1 cellular context compared by ENCODE assay signal in the genomic region with DNA sequence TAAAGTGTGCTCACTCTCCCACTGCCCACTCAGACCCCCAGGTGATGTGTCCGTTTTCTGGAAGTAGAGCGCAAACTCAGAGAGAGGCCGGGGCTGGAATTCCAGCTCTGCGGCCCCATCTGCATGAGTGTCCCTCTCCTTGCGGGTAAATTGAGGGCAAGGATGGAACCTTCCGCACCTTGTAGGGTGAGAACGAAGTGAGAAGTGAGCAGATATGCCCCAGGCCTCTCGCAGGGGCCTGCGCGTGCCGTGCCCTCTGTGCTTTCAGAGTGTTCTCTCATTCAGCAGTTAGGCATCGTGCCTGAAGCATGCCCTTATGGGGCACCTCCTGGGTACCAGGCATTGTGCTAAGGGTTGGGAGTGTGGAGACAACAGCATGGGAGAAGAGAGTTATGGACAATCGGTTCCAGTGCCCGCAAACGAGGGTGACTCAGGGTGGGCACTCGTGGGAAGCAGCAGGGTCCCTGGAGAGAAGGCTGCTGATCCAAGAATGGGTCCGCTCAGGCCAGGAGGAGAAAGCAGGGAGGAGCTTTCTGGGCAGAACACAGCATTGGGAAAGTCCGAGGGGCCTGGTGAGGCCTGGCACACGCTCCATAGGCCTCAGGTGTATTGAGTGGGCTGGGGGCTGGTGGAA.
TF ChIP-seq lines count a peak whose summit lies in the region.

No MANE protein-coding gene starts in this region.

TF ChIP-seq in K562, 482 proteins besides CTCF, POLR2A, EP300 and RAD21:
- no peak for TF ChIP-seq SREBF1 (IDR thresholded peaks at IDR 0.05; ENCODE audit: borderline replicate concordance, low read depth, low read length)
- peak; percentile 40; the same call in 1 of the 2 replicates for TF ChIP-seq ZFX (CRISPR knock-in tag; IDR thresholded peaks at IDR 0.05)
- no peak for TF ChIP-seq BCL6 (CRISPR knock-in tag; IDR thresholded peaks at IDR 0.05)
- TF ChIP-seq ZNF707 (CRISPR knock-in tag; conservative IDR thresholded peaks at IDR 0.05) = no peak
- peak; percentile 36; the same call in 1 of the 2 replicates for TF ChIP-seq MED1 (CRISPR knock-in tag; IDR thresholded peaks at IDR 0.05; ENCODE audit: borderline replicate concordance)
- no peak for TF ChIP-seq NR1H2 (CRISPR knock-in tag; IDR thresholded peaks at IDR 0.05)
- TF ChIP-seq ZC3H4 (CRISPR knock-in tag; IDR thresholded peaks at IDR 0.05; ENCODE audit: borderline replicate concordance) = peak; percentile 32; the same call in 1 of the 2 replicates
